Comparison of ENCODE assay signal across 1 cellular context in the genomic region with DNA sequence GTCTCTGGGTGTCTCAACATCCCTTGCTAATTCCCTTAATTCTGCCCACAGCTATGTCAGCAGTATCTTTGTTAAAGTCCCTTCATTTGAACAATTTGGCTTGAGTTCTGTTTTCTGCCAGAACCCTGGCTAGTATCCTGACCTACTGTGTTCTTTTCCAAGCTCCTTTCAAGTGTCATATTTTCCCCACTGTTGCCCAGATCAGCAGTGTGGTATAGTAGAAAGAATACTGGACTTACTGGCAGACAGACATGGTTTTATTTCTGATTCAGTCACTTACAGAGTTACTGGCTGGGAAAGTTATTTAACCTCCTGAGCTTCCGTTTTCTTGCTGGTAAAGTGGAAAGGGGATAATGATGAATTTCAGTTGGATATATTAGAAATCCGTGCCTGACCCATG.
TF ChIP-seq lines count a peak whose summit lies in the region.

No MANE protein-coding gene starts in this region.

TF ChIP-seq in HepG2, 621 proteins besides CTCF, POLR2A, EP300 and RAD21:
- no peak for TF ChIP-seq SMARCC2 (IDR thresholded peaks at IDR 0.05)
- TF ChIP-seq ZNF615 (CRISPR knock-in tag; IDR thresholded peaks at IDR 0.05; ENCODE audit: borderline replicate concordance) = 0 out of 2 replicates have a peak, but pooled peaks have one; percentile 24
